13 cellular contexts compared by ENCODE assay signal in genomic region chr1:67716800-67717199, GRCh38. TPM values are rescaled to one million over a fixed set of nuclear protein-coding genes. Genes with fewer than 3 reads are reported as not detected.
DNase-seq lines count a peak whose midpoint lies in the region; ATAC-seq and TF ChIP-seq lines count a peak whose summit lies in the region.
"Had no signal": no experiment of that assay in that cellular context is flagged by ENCODE, and none has a peak within 500 bp of the region (broad histone marks: within the 10 kb centered on the region; RNA-seq: fewer than 3 reads in every experiment).

No MANE protein-coding gene starts in this region.

- no peaks in the 10 kb centered on the region for H3K27me3 ChIP-seq in GM23248 (replicated peaks; ENCODE audit: insufficient read depth)

- H3K4me3 ChIP-seq in GM23248 (no peak overlapping the region), epithelial cell of esophagus (ENCODE audit: low read length) (no peak overlapping the region)

- TF ChIP-seq CTCF in epithelial cell of esophagus (IDR thresholded peaks at IDR 0.05; ENCODE audit: insufficient read depth, low read depth, low read length, missing control alignments) = no peak

- in situ Hi-C loops in GM23248 (cut with MboI) = no loop called here

- WGBS in GM23248 (ENCODE audit: low coverage in 1 of 2, low lambda C conversion rate in 2 of 2, missing lambda C conversion rate in 2 of 2), 2 experiments = 55 to 61% methylated on average over 4 of the region's 4 CpGs

- peak; percentile 73 for DNase-seq in GM23248
- DNase-seq in NCI-H460 (ENCODE audit: extremely low read depth, low read depth) = peak; percentile 71
- peak; percentile 96 for DNase-seq in epithelial cell of esophagus (ENCODE audit: low read depth)
- peak; percentile 30 for DNase-seq in pons (ENCODE audit: low spot score)
- DNase-seq in epidermal melanocyte (ENCODE audit: insufficient read length, low spot score) = no peak
- DNase-seq in superior temporal gyrus (ENCODE audit: extremely low spot score) = no peak
- DNase-seq: activated CD4-positive, alpha-beta T cell treated with anti-CD3 and anti-CD28 coated beads, Interleukin-2, amount 50 U/mL, for 4 hours; activated naive CD4-positive, alpha-beta T cell treated with anti-CD3 and anti-CD28 coated beads, Interleukin-2, amount 50 U/mL, for 16 hours; dermis blood vessel endothelial cell; NCI-H2227 treated with DMSO at 0.1 percent for 48 hours; T-helper 1 cell had no signal

- H2AFZ ChIP-seq in GM23248 = no peak overlapping the region

- no peaks in the 10 kb centered on the region for H3K36me3 ChIP-seq in GM23248 (ENCODE audit: low read depth)

- no peak overlapping the region for H3K9ac ChIP-seq in GM23248

- H3F3A ChIP-seq in GM23248 (ENCODE audit: insufficient read depth) = peaks cover 33% of the 10 kb centered on the region

- H3K79me2 ChIP-seq in GM23248 (ENCODE audit: insufficient read depth) = peaks cover 97% of the 10 kb centered on the region

- ATAC-seq in HG02763 (IDR thresholded peaks at IDR 0.05; ENCODE audit: unreplicated experiment) (no peak), GM18909 (IDR thresholded peaks at IDR 0.05; ENCODE audit: poor library complexity, unreplicated experiment) (no peak)

- H4K20me1 ChIP-seq in GM23248 (ENCODE audit: insufficient read depth) = no peaks in the 10 kb centered on the region

- H3K4me1 ChIP-seq in GM23248 (ENCODE audit: insufficient read depth) = peaks cover 41% of the 10 kb centered on the region

- peak overlapping the region; percentile 14 for H3K4me2 ChIP-seq in GM23248 (ENCODE audit: unreplicated experiment)

- H3K9me3 ChIP-seq in GM23248 (ENCODE audit: low read depth) = no peaks in the 10 kb centered on the region

- H3K27ac ChIP-seq in GM23248 = no peak overlapping the region

- H3K9me2 ChIP-seq in GM23248 (ENCODE audit: insufficient read depth) = no peaks in the 10 kb centered on the region

RNA-seq across cellular contexts. Expression of gene GADD45A, which starts 31.8 kb away (rescaled TPM):
- 59.4 and 72.8 TPM in 2 replicates for total RNA-seq in GM23248 (2014; rRNA removed; shearing (Covaris generic))
- polyA plus RNA-seq in GM23248 (2016; fragmentation: Nextera tagmentation; extraction: Ambion mirVana) = 111 and 115 TPM in 2 replicates
- total RNA-seq in NCI-H460 (2014; rRNA removed; shearing (Covaris generic)) = 124 and 137 TPM in 2 replicates
- 48.2 and 53.2 TPM in 2 replicates for polyA plus RNA-seq in NCI-H460 (2014; cell fraction: nucleus; rRNA removed)

Comparison
In these comparisons a context has a peak if more than half of its experiments do, and no peak if none do; other contexts are left out.
1. DNase-seq: peak in GM23248 (single experiment), NCI-H460 (single experiment), epithelial cell of esophagus (single experiment) and pons (single experiment); none in epidermal melanocyte (single experiment) and superior temporal gyrus (single experiment).